Comparison of ENCODE assay signal across 1 cellular context in the genomic region with DNA sequence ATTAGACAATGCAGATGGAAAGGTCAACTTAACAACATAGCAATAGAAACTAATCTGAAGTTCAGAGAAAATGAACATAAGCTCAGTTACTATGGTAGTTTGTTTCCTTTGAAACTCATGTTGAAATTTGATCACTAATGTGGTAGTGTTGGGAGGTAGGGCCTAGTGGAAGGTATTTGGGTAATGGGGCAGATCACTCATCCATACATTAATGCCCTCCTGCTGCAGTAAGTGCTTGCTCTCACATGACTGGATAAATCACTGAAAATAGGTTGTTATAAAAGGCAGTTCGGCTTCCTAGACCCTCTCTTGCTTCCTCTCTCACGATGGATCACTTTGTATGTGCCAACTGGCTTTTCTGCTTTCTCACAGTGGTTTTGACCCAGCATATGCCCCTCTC.
TF ChIP-seq lines count a peak whose summit lies in the region.

No MANE protein-coding gene starts in this region.

TF ChIP-seq in H1, 55 proteins besides CTCF, POLR2A, EP300 and RAD21 (continued from another document):
- TF ChIP-seq, protein P1, sequence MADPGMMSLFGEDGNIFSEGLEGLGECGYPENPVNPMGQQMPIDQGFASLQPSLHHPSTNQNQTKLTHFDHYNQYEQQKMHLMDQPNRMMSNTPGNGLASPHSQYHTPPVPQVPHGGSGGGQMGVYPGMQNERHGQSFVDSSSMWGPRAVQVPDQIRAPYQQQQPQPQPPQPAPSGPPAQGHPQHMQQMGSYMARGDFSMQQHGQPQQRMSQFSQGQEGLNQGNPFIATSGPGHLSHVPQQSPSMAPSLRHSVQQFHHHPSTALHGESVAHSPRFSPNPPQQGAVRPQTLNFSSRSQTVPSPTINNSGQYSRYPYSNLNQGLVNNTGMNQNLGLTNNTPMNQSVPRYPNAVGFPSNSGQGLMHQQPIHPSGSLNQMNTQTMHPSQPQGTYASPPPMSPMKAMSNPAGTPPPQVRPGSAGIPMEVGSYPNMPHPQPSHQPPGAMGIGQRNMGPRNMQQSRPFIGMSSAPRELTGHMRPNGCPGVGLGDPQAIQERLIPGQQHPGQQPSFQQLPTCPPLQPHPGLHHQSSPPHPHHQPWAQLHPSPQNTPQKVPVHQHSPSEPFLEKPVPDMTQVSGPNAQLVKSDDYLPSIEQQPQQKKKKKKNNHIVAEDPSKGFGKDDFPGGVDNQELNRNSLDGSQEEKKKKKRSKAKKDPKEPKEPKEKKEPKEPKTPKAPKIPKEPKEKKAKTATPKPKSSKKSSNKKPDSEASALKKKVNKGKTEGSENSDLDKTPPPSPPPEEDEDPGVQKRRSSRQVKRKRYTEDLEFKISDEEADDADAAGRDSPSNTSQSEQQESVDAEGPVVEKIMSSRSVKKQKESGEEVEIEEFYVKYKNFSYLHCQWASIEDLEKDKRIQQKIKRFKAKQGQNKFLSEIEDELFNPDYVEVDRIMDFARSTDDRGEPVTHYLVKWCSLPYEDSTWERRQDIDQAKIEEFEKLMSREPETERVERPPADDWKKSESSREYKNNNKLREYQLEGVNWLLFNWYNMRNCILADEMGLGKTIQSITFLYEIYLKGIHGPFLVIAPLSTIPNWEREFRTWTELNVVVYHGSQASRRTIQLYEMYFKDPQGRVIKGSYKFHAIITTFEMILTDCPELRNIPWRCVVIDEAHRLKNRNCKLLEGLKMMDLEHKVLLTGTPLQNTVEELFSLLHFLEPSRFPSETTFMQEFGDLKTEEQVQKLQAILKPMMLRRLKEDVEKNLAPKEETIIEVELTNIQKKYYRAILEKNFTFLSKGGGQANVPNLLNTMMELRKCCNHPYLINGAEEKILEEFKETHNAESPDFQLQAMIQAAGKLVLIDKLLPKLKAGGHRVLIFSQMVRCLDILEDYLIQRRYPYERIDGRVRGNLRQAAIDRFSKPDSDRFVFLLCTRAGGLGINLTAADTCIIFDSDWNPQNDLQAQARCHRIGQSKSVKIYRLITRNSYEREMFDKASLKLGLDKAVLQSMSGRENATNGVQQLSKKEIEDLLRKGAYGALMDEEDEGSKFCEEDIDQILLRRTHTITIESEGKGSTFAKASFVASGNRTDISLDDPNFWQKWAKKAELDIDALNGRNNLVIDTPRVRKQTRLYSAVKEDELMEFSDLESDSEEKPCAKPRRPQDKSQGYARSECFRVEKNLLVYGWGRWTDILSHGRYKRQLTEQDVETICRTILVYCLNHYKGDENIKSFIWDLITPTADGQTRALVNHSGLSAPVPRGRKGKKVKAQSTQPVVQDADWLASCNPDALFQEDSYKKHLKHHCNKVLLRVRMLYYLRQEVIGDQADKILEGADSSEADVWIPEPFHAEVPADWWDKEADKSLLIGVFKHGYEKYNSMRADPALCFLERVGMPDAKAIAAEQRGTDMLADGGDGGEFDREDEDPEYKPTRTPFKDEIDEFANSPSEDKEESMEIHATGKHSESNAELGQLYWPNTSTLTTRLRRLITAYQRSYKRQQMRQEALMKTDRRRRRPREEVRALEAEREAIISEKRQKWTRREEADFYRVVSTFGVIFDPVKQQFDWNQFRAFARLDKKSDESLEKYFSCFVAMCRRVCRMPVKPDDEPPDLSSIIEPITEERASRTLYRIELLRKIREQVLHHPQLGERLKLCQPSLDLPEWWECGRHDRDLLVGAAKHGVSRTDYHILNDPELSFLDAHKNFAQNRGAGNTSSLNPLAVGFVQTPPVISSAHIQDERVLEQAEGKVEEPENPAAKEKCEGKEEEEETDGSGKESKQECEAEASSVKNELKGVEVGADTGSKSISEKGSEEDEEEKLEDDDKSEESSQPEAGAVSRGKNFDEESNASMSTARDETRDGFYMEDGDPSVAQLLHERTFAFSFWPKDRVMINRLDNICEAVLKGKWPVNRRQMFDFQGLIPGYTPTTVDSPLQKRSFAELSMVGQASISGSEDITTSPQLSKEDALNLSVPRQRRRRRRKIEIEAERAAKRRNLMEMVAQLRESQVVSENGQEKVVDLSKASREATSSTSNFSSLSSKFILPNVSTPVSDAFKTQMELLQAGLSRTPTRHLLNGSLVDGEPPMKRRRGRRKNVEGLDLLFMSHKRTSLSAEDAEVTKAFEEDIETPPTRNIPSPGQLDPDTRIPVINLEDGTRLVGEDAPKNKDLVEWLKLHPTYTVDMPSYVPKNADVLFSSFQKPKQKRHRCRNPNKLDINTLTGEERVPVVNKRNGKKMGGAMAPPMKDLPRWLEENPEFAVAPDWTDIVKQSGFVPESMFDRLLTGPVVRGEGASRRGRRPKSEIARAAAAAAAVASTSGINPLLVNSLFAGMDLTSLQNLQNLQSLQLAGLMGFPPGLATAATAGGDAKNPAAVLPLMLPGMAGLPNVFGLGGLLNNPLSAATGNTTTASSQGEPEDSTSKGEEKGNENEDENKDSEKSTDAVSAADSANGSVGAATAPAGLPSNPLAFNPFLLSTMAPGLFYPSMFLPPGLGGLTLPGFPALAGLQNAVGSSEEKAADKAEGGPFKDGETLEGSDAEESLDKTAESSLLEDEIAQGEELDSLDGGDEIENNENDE (IDR thresholded peaks at IDR 0.05; ENCODE audit: insufficient replicate concordance, low read length) = no peak
- TF ChIP-seq CREB1 (IDR thresholded peaks at IDR 0.05) = no peak
- no peak for TF ChIP-seq MAFK (IDR thresholded peaks at IDR 0.05; ENCODE audit: low read depth, low read length)
- no peak for TF ChIP-seq TCF12 (IDR thresholded peaks at IDR 0.05; ENCODE audit: low read depth, low read length)
- TF ChIP-seq FOSL1 (IDR thresholded peaks at IDR 0.05; ENCODE audit: insufficient read depth, low read depth, low read length) = no peak
- TF ChIP-seq CBX5 (IDR thresholded peaks at IDR 0.05; ENCODE audit: low read depth, low read length) = no peak
- TF ChIP-seq JUN (IDR thresholded peaks at IDR 0.05; ENCODE audit: low read depth, low read length) = no peak
- no peak for TF ChIP-seq SIRT6 (IDR thresholded peaks at IDR 0.05; ENCODE audit: low read length)
- no peak for TF ChIP-seq TAF1 (IDR thresholded peaks at IDR 0.05; ENCODE audit: low read depth, low read length)
- no peak for TF ChIP-seq NRF1 (IDR thresholded peaks at IDR 0.05; ENCODE audit: low read depth, low read length)
TF ChIP-seq in H1: peak in this region for 0.
